In genomic region chr17:76519667-76520066, GRCh38 we compare ENCODE assay signal across 20 cellular contexts. TPM values are rescaled to one million over a fixed set of nuclear protein-coding genes. Genes with fewer than 3 reads are reported as not detected.
DNase-seq lines count a peak whose midpoint lies in the region; ATAC-seq, FAIRE-seq and TF ChIP-seq lines count a peak whose summit lies in the region.
"Had no signal": no experiment of that assay in that cellular context is flagged by ENCODE, and none has a peak within 500 bp of the region (broad histone marks: within the 10 kb centered on the region; RNA-seq: fewer than 3 reads in every experiment).

No MANE protein-coding gene starts in this region.

- H3K4me1 Mint-ChIP-seq in immature natural killer cell: peaks cover 39 to 40% of the 10 kb centered on the region in 2 donors
- H3K4me1 Mint-ChIP-seq in stimulated activated memory B cell treated with anti-CD40 and anti-IgM and Interleukin-4, amounts not matched to agents 10 μg/mL and 1 μg/mL and 100 μg/mL, for 72 hours: peaks cover 39% of the 10 kb centered on the region

- H3K4me1 ChIP-seq in HepG2 (ENCODE audit: insufficient read depth, low read length) (peaks cover 79% of the 10 kb centered on the region), right lobe of liver (peaks cover 0 to 18% (median 6%) of the 10 kb centered on the region in 4 donors)

- TF ChIP-seq CTCF in HepG2 (CRISPR knock-in tag; IDR thresholded peaks at IDR 0.05) (no peak), right lobe of liver (IDR thresholded peaks at IDR 0.05) (no peak)

- no peaks in the 10 kb centered on the region for H3K36me3 Mint-ChIP-seq in immature natural killer cell
- no peaks in the 10 kb centered on the region for H3K36me3 Mint-ChIP-seq in stimulated activated memory B cell treated with anti-CD40 and anti-IgM and Interleukin-4, amounts not matched to agents 10 μg/mL and 1 μg/mL and 100 μg/mL, for 72 hours

- no peak overlapping the region for H3K9ac ChIP-seq in HepG2 (ENCODE audit: insufficient read depth, low read depth, low read length)
- H3K9ac ChIP-seq: GM23248 had no signal

- H3K36me3 ChIP-seq in HepG2 (replicated peaks in 1 of 2; ENCODE audit: control insufficient read depth in 1 of 2, insufficient read depth in 2 of 2, low read length in 2 of 2) (no peaks in the 10 kb centered on the region), right lobe of liver (no peaks in the 10 kb centered on the region)

- no peak for ATAC-seq in HepG2
- no peak for ATAC-seq in right lobe of liver
- ATAC-seq in stimulated activated memory B cell treated with anti-CD40 and anti-IgM and Interleukin-4, amounts not matched to agents 10 μg/mL and 1 μg/mL and 100 μg/mL, for 72 hours: no peak
- ATAC-seq in HG02588 (IDR thresholded peaks at IDR 0.05; ENCODE audit: unreplicated experiment): no peak
- ATAC-seq: HCT116, K562 had no signal

- H3K27me3 ChIP-seq in HepG2 (ENCODE audit: control insufficient read depth in 1 of 2, insufficient read depth in 2 of 2, low read length in 2 of 2) (peaks cover 10 to 44% of the 10 kb centered on the region in 2 experiments), right lobe of liver (no peaks in the 10 kb centered on the region)

- no peaks in the 10 kb centered on the region for H3K9me3 ChIP-seq in HepG2 (ENCODE audit: low read length)
- H3K9me3 ChIP-seq in right lobe of liver: no peaks in the 10 kb centered on the region

- no TSS peak for BruUV-seq in HepG2 (replicated peaks; lab: Mats Ljungman, UMichigan)

- peaks cover 0 to 2% (median 0%) of the 10 kb centered on the region in 6 donors for H3K9me3 Mint-ChIP-seq in immature natural killer cell
- H3K9me3 Mint-ChIP-seq in stimulated activated memory B cell treated with anti-CD40 and anti-IgM and Interleukin-4, amounts not matched to agents 10 μg/mL and 1 μg/mL and 100 μg/mL, for 72 hours: no peaks in the 10 kb centered on the region

- intact Hi-C loops in HepG2 (cut with micrococcal nuclease; ENCODE audit: unreplicated experiment) (loop anchor here (5.0 kb wide), 1 partner anchor 153 kb away; no protein-coding TSS in a partner anchor), right lobe of liver (cut with DNase I) (loop anchor here (5.0 to 10.0 kb wide), 2 partner anchors 55 to 108 kb away; no protein-coding TSS in a partner anchor)

- H3K27ac ChIP-seq in HepG2 (ENCODE audit: extremely low read length, insufficient read depth, low read length) (no peak overlapping the region), right lobe of liver (no peak overlapping the region)
- H3K27ac ChIP-seq: GM23248 had no signal

- peaks cover 12 to 19% (median 13%) of the 10 kb centered on the region in 3 donors for H3K27me3 Mint-ChIP-seq in immature natural killer cell (ENCODE audit: low read depth in 3 of 3)
- peaks cover 43% of the 10 kb centered on the region for H3K27me3 Mint-ChIP-seq in stimulated activated memory B cell treated with anti-CD40 and anti-IgM and Interleukin-4, amounts not matched to agents 10 μg/mL and 1 μg/mL and 100 μg/mL, for 72 hours

- H3K4me3 Mint-ChIP-seq in immature natural killer cell: no peak overlapping the region
- no peak overlapping the region for H3K4me3 Mint-ChIP-seq in stimulated activated memory B cell treated with anti-CD40 and anti-IgM and Interleukin-4, amounts not matched to agents 10 μg/mL and 1 μg/mL and 100 μg/mL, for 72 hours

- no peaks in the 10 kb centered on the region for H4K20me1 ChIP-seq in HepG2 (ENCODE audit: insufficient read depth, low read length)

- TF ChIP-seq EP300 in HepG2 (IDR thresholded peaks at IDR 0.05; ENCODE audit: low read depth in 2 of 2, low read length in 2 of 2) (no peak), HepG2 (CRISPR knock-in tag; IDR thresholded peaks at IDR 0.05; ENCODE audit: borderline replicate concordance) (no peak)

- no peak overlapping the region for H2AFZ ChIP-seq in HepG2 (ENCODE audit: low read length)
- H2AFZ ChIP-seq: GM23248 had no signal

- TF ChIP-seq POLR2A in HepG2 (IDR thresholded peaks at IDR 0.05; ENCODE audit: insufficient read depth in 1 of 2, low read depth in 2 of 2, low read length in 2 of 2): no peak
- no peak for TF ChIP-seq POLR2A in right lobe of liver (IDR thresholded peaks at IDR 0.05)

- no peak overlapping the region for H3K4me3 ChIP-seq in HepG2 (replicated peaks in 1 of 3; ENCODE audit: insufficient read depth in 1 of 3, low read depth in 2 of 3, low read length in 3 of 3)
- H3K4me3 ChIP-seq in right lobe of liver: no peak overlapping the region
- H3K4me3 ChIP-seq: GM23248, K562 had no signal

- CTCF ChIA-PET in HepG2 (lab: Yijun Ruan, JAX; ENCODE audit: low intra/inter-chr PET ratio, low total read pairs): no interaction called here

- FAIRE-seq in HepG2 (lab: Jason Lieb, UNC): no peak
- FAIRE-seq: GM12891, K562 had no signal

- WGBS in HepG2 (ENCODE audit: low lambda C conversion rate): 42% methylated on average over 10 of the region's 10 CpGs
- WGBS in right lobe of liver (ENCODE audit: insufficient coverage, low coverage, low lambda C conversion rate, missing lambda C conversion rate): 79% methylated on average over 6 of the region's 10 CpGs

- H3K4me2 ChIP-seq in HepG2 (ENCODE audit: low read depth, low read length): no peak overlapping the region

- in situ Hi-C loops in HepG2 (cut with HindIII; ENCODE audit: extremely low pct_ligation_motif_present, low pct_unique_long_range_greater_than_20kb): loop anchor here (5.0 kb wide), 2 partner anchors 38 to 108 kb away; no protein-coding TSS in a partner anchor

- DNase-seq in HepG2 (ENCODE audit: low spot score) (no peak), right lobe of liver (no peak), NCI-H1092 treated with DMSO at 0.1 percent for 48 hours (lab: John Stamatoyannopoulos, UW) (peak; percentile 68), immature natural killer cell (no peak), anterior cingulate cortex (lab: John Stamatoyannopoulos, UW) (no peak)
- DNase-seq in stimulated activated naive CD4-positive, alpha-beta T cell (lab: John Stamatoyannopoulos, UW): no peak
- DNase-seq: GF-D8, GM23248, MV-4-11, NCI-H1436, NCI-H2029, NCI-H2171, NCI-H446 treated with DMSO at 0.1 percent for 48 hours had no signal

- H3K79me2 ChIP-seq in HepG2 (ENCODE audit: insufficient read depth, low read length): no peaks in the 10 kb centered on the region

- TF ChIP-seq RAD21 in HepG2 (CRISPR knock-in tag; IDR thresholded peaks at IDR 0.05): no peak

- POLR2A ChIA-PET in HepG2 (lab: Yijun Ruan, JAX): interaction anchor here (1.0 to 1.8 kb wide), 5 partner anchors 13 to 152 kb away, joined by 3 to 6 read pairs (median 4); partner anchors contain the start of gene RHBDF2

- peak overlapping the region in 4 of 6 donors; percentile 67 to 87 (median 78) for H3K27ac Mint-ChIP-seq in immature natural killer cell
- peak overlapping the region; percentile 86 for H3K27ac Mint-ChIP-seq in stimulated activated memory B cell treated with anti-CD40 and anti-IgM and Interleukin-4, amounts not matched to agents 10 μg/mL and 1 μg/mL and 100 μg/mL, for 72 hours

RNA-seq across cellular contexts. Expression of gene CYGB, which starts 17.8 kb away (rescaled TPM):
- total RNA-seq in HepG2 (2016; rRNA removed; fragmentation: Illumina TruSeq; extraction: Trizol): 27.1 and 28.9 TPM in 2 replicates
- 5.2 and 8.2 TPM in 2 replicates for total RNA-seq in HepG2 (2016; cell fraction: cytosol; rRNA removed; fragmentation: Illumina TruSeq; extraction: Trizol; ENCODE audit: low read depth)
- 25.6 and 28.4 TPM in 2 replicates for total RNA-seq in HepG2 (2016; cell fraction: insoluble cytoplasmic fraction; rRNA removed; fragmentation: Illumina TruSeq; extraction: Trizol)
- 16.6 and 21.7 TPM in 2 replicates for total RNA-seq in HepG2 (2016; cell fraction: membrane; rRNA removed; fragmentation: Illumina TruSeq; extraction: Trizol)
- 14.7 and 17.2 TPM in 2 replicates for total RNA-seq in HepG2 (2016; cell fraction: nucleus; rRNA removed; fragmentation: Illumina TruSeq; extraction: Trizol)
- 18.9 and 23.3 TPM in 2 replicates for polyA plus RNA-seq in HepG2 (2011; rRNA removed)
- polyA plus RNA-seq in HepG2 (2011; cell fraction: cytosol; rRNA removed): 19.3 and 25.5 TPM in 2 replicates
- 17.6 and 23.0 TPM in 2 replicates for polyA plus RNA-seq in HepG2 (2011; cell fraction: nucleus; rRNA removed)
- polyA plus RNA-seq in HepG2 (2012): 20.2 and 20.5 TPM in 2 replicates
- polyA plus RNA-seq in HepG2 (2016; cell fraction: cytosol; fragmentation: Illumina TruSeq; extraction: Trizol; ENCODE audit: low read depth): 6.2 and 7.9 TPM in 2 replicates
- 28.7 and 30.6 TPM in 2 replicates for polyA plus RNA-seq in HepG2 (2016; cell fraction: insoluble cytoplasmic fraction; fragmentation: Illumina TruSeq; extraction: Trizol; ENCODE audit: low read depth)
- 21.0 and 21.3 TPM in 2 replicates for polyA plus RNA-seq in HepG2 (2016; cell fraction: membrane; fragmentation: Illumina TruSeq; extraction: Trizol; ENCODE audit: low read depth)
- 24.9 and 26.1 TPM in 2 replicates for polyA plus RNA-seq in HepG2 (2016; cell fraction: nucleus; fragmentation: Illumina TruSeq; extraction: Trizol; ENCODE audit: insufficient read depth, low read depth)
- 0.26 and 16.8 TPM in 2 replicates for polyA minus RNA-seq in HepG2 (2011; rRNA and poly(A)+ RNA removed; ENCODE audit: low replicate concordance)
- polyA minus RNA-seq in HepG2 (2011; cell fraction: cytosol; rRNA and poly(A)+ RNA removed): 9.7 and 11.8 TPM in 2 replicates
- polyA minus RNA-seq in HepG2 (2011; cell fraction: nucleus; rRNA and poly(A)+ RNA removed): 12.9 and 17.7 TPM in 2 replicates
- 1 to 10 TPM; 1.8 to 4.1 (median 3.1) TPM for total RNA-seq in right lobe of liver
- under 1 TPM in 2 of 3 donors, not detected in 1; 0.09 to 0.41 TPM for polyA plus RNA-seq in immature natural killer cell

RNA-seq across cellular contexts. Expression of gene RHBDF2, which starts 18.4 kb away (rescaled TPM):
- 4.2 and 7.8 TPM in 2 replicates for total RNA-seq in HepG2 (2016; rRNA removed; fragmentation: Illumina TruSeq; extraction: Trizol)
- total RNA-seq in HepG2 (2016; cell fraction: cytosol; rRNA removed; fragmentation: Illumina TruSeq; extraction: Trizol; ENCODE audit: low read depth): 3.3 and 3.4 TPM in 2 replicates
- 2.8 and 8.6 TPM in 2 replicates for total RNA-seq in HepG2 (2016; cell fraction: insoluble cytoplasmic fraction; rRNA removed; fragmentation: Illumina TruSeq; extraction: Trizol)
- total RNA-seq in HepG2 (2016; cell fraction: membrane; rRNA removed; fragmentation: Illumina TruSeq; extraction: Trizol): 3.2 and 3.5 TPM in 2 replicates
- total RNA-seq in HepG2 (2016; cell fraction: nucleus; rRNA removed; fragmentation: Illumina TruSeq; extraction: Trizol): 10.0 and 14.7 TPM in 2 replicates
- polyA plus RNA-seq in HepG2 (2011; rRNA removed): 24.2 and 27.6 TPM in 2 replicates
- polyA plus RNA-seq in HepG2 (2011; cell fraction: cytosol; rRNA removed): 9.7 and 15.2 TPM in 2 replicates
- polyA plus RNA-seq in HepG2 (2011; cell fraction: nucleus; rRNA removed): 96.1 and 124 TPM in 2 replicates
- polyA plus RNA-seq in HepG2 (2012): 17.9 and 27.7 TPM in 2 replicates
- polyA plus RNA-seq in HepG2 (2016; cell fraction: cytosol; fragmentation: Illumina TruSeq; extraction: Trizol; ENCODE audit: low read depth): 1.2 and 1.5 TPM in 2 replicates
- 3.8 and 4.6 TPM in 2 replicates for polyA plus RNA-seq in HepG2 (2016; cell fraction: insoluble cytoplasmic fraction; fragmentation: Illumina TruSeq; extraction: Trizol; ENCODE audit: low read depth)
- polyA plus RNA-seq in HepG2 (2016; cell fraction: membrane; fragmentation: Illumina TruSeq; extraction: Trizol; ENCODE audit: low read depth): 2.0 and 3.1 TPM in 2 replicates
- 23.9 and 27.3 TPM in 2 replicates for polyA plus RNA-seq in HepG2 (2016; cell fraction: nucleus; fragmentation: Illumina TruSeq; extraction: Trizol; ENCODE audit: insufficient read depth, low read depth)
- 8.1 and 40.4 TPM in 2 replicates for polyA minus RNA-seq in HepG2 (2011; rRNA and poly(A)+ RNA removed; ENCODE audit: low replicate concordance)
- 12.8 and 13.5 TPM in 2 replicates for polyA minus RNA-seq in HepG2 (2011; cell fraction: cytosol; rRNA and poly(A)+ RNA removed)
- 26.5 and 30.6 TPM in 2 replicates for polyA minus RNA-seq in HepG2 (2011; cell fraction: nucleus; rRNA and poly(A)+ RNA removed)
- total RNA-seq in right lobe of liver: 10 to 100 TPM in 3 of 6 experiments, 1 to 10 TPM in 3; 7.1 to 18.6 (median 11.0) TPM
- polyA plus RNA-seq in immature natural killer cell: 10 to 100 TPM; 19.3 to 90.5 (median 23.6) TPM

RNA-seq across cellular contexts. Expression of gene PRCD, which starts 20.2 kb away (rescaled TPM):
- total RNA-seq in HepG2 (2016; rRNA removed; fragmentation: Illumina TruSeq; extraction: Trizol): 0.52 TPM in 1 of 2 replicates, not detected in the other
- total RNA-seq in HepG2 (2016; cell fraction: cytosol; rRNA removed; fragmentation: Illumina TruSeq; extraction: Trizol; ENCODE audit: low read depth): not detected in 2 replicates
- 0.36 and 0.48 TPM in 2 replicates for total RNA-seq in HepG2 (2016; cell fraction: insoluble cytoplasmic fraction; rRNA removed; fragmentation: Illumina TruSeq; extraction: Trizol)
- not detected in 2 replicates for total RNA-seq in HepG2 (2016; cell fraction: membrane; rRNA removed; fragmentation: Illumina TruSeq; extraction: Trizol)
- not detected in 2 replicates for total RNA-seq in HepG2 (2016; cell fraction: nucleus; rRNA removed; fragmentation: Illumina TruSeq; extraction: Trizol)
- 0.35 and 0.51 TPM in 2 replicates for polyA plus RNA-seq in HepG2 (2011; rRNA removed)
- not detected in 2 replicates for polyA plus RNA-seq in HepG2 (2011; cell fraction: cytosol; rRNA removed)
- 0.06 TPM in 1 of 2 replicates, not detected in the other for polyA plus RNA-seq in HepG2 (2011; cell fraction: nucleus; rRNA removed)
- polyA plus RNA-seq in HepG2 (2012): 0.61 and 0.71 TPM in 2 replicates
- 0.25 TPM in 1 of 2 replicates, not detected in the other for polyA plus RNA-seq in HepG2 (2016; cell fraction: cytosol; fragmentation: Illumina TruSeq; extraction: Trizol; ENCODE audit: low read depth)
- polyA plus RNA-seq in HepG2 (2016; cell fraction: insoluble cytoplasmic fraction; fragmentation: Illumina TruSeq; extraction: Trizol; ENCODE audit: low read depth): not detected in 2 replicates
- not detected in 2 replicates for polyA plus RNA-seq in HepG2 (2016; cell fraction: membrane; fragmentation: Illumina TruSeq; extraction: Trizol; ENCODE audit: low read depth)
- polyA plus RNA-seq in HepG2 (2016; cell fraction: nucleus; fragmentation: Illumina TruSeq; extraction: Trizol; ENCODE audit: insufficient read depth, low read depth): not detected in 2 replicates
- polyA minus RNA-seq in HepG2 (2011; rRNA and poly(A)+ RNA removed; ENCODE audit: low replicate concordance): 0.70 TPM in 1 of 2 replicates, not detected in the other
- not detected in 2 replicates for polyA minus RNA-seq in HepG2 (2011; cell fraction: cytosol; rRNA and poly(A)+ RNA removed)
- polyA minus RNA-seq in HepG2 (2011; cell fraction: nucleus; rRNA and poly(A)+ RNA removed): not detected in 2 replicates
- total RNA-seq in right lobe of liver: 1 to 10 TPM in 1 of 6 experiments, under 1 TPM in 2, not detected in 3; 0.12 to 1.3 (median 0.22) TPM
- polyA plus RNA-seq in immature natural killer cell: 1 to 10 TPM; 2.8 to 5.3 (median 3.1) TPM
- total RNA-seq: K562 had no signal

RNA-seq across cellular contexts. Expression of gene AANAT, which starts 52.3 kb away (rescaled TPM):
- total RNA-seq in HepG2 (2016; rRNA removed; fragmentation: Illumina TruSeq; extraction: Trizol): not detected in 2 replicates
- total RNA-seq in HepG2 (2016; cell fraction: cytosol; rRNA removed; fragmentation: Illumina TruSeq; extraction: Trizol; ENCODE audit: low read depth): not detected in 2 replicates
- not detected in 2 replicates for total RNA-seq in HepG2 (2016; cell fraction: insoluble cytoplasmic fraction; rRNA removed; fragmentation: Illumina TruSeq; extraction: Trizol)
- total RNA-seq in HepG2 (2016; cell fraction: membrane; rRNA removed; fragmentation: Illumina TruSeq; extraction: Trizol): not detected in 2 replicates
- not detected in 2 replicates for total RNA-seq in HepG2 (2016; cell fraction: nucleus; rRNA removed; fragmentation: Illumina TruSeq; extraction: Trizol)
- 0.03 and 0.07 TPM in 2 replicates for polyA plus RNA-seq in HepG2 (2011; rRNA removed)
- polyA plus RNA-seq in HepG2 (2011; cell fraction: cytosol; rRNA removed): not detected in 2 replicates
- polyA plus RNA-seq in HepG2 (2011; cell fraction: nucleus; rRNA removed): 0.23 and 0.42 TPM in 2 replicates
- polyA plus RNA-seq in HepG2 (2012): 0.31 TPM in 1 of 2 replicates, not detected in the other
- not detected in 2 replicates for polyA plus RNA-seq in HepG2 (2016; cell fraction: cytosol; fragmentation: Illumina TruSeq; extraction: Trizol; ENCODE audit: low read depth)
- polyA plus RNA-seq in HepG2 (2016; cell fraction: insoluble cytoplasmic fraction; fragmentation: Illumina TruSeq; extraction: Trizol; ENCODE audit: low read depth): not detected in 2 replicates
- not detected in 2 replicates for polyA plus RNA-seq in HepG2 (2016; cell fraction: membrane; fragmentation: Illumina TruSeq; extraction: Trizol; ENCODE audit: low read depth)
- not detected in 2 replicates for polyA plus RNA-seq in HepG2 (2016; cell fraction: nucleus; fragmentation: Illumina TruSeq; extraction: Trizol; ENCODE audit: insufficient read depth, low read depth)
- polyA minus RNA-seq in HepG2 (2011; rRNA and poly(A)+ RNA removed; ENCODE audit: low replicate concordance): not detected in 2 replicates
- polyA minus RNA-seq in HepG2 (2011; cell fraction: cytosol; rRNA and poly(A)+ RNA removed): not detected in 2 replicates
- polyA minus RNA-seq in HepG2 (2011; cell fraction: nucleus; rRNA and poly(A)+ RNA removed): not detected in 2 replicates
- not detected for total RNA-seq in right lobe of liver
- under 1 TPM in 1 of 3 donors, not detected in 2; 0.34 TPM for polyA plus RNA-seq in immature natural killer cell
- total RNA-seq: GM23248, K562, SK-MEL-5 had no signal
- polyA plus RNA-seq: BJ, GM23248, K562 had no signal
